In the genomic region with DNA sequence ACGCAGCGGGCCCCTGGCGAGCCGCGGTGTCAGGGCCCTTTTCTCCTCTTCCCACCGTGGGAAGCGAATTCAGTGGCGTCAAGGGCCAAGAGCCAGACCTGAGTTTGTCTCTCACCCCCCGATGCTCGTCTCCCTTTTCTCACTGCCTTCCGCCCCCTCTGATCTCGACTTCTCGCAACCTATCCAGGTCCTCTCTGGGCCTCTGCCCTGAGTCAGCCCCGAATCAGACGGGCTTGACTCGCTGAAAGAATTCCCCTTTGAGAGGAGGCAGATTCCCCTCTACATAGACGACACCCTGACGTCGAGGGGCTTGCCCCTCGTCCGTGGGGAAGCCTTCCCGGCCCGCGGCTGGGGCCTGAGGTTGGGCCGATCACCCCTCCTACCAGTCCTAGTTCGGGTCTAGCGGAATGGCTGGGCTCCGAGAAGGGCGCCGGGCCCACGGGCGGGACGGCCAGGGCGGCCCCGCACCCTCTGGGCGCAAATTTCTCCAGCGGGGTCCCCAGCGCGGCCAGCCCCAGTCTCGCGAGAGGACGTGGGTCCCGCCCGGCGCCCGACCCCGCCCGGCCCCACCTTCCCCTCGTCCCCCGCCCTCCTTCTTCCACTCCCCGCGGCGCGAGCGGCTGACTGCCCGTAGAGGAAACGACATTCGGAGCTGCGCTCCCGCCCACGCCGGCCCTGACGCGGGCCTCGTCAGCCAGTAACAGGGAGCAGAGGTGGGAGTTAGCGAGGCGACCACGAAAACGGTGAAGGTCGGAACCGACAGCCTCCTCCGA, we compare ENCODE assay signal across 1 cellular context.
A peak's percentile ranks its signal among the peaks of the same experiment; 100 is the strongest.
TF ChIP-seq lines count a peak whose summit lies in the region.

A gene with protein sequence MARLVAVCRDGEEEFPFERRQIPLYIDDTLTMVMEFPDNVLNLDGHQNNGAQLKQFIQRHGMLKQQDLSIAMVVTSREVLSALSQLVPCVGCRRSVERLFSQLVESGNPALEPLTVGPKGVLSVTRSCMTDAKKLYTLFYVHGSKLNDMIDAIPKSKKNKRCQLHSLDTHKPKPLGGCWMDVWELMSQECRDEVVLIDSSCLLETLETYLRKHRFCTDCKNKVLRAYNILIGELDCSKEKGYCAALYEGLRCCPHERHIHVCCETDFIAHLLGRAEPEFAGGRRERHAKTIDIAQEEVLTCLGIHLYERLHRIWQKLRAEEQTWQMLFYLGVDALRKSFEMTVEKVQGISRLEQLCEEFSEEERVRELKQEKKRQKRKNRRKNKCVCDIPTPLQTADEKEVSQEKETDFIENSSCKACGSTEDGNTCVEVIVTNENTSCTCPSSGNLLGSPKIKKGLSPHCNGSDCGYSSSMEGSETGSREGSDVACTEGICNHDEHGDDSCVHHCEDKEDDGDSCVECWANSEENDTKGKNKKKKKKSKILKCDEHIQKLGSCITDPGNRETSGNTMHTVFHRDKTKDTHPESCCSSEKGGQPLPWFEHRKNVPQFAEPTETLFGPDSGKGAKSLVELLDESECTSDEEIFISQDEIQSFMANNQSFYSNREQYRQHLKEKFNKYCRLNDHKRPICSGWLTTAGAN (plus strand): TSS at position 600 of the 773 bp plus-strand sequence. CDS start 806 bp downstream, outside the sequence.

TF ChIP-seq in K562, 482 proteins besides CTCF, POLR2A, EP300 and RAD21 (continued from another document and continues in another):
- TF ChIP-seq RFX7 (CRISPR knock-in tag; IDR thresholded peaks at IDR 0.05): 0 out of 2 replicates have a peak, but pooled peaks have one; percentile 16
- TF ChIP-seq ZNF124 (CRISPR knock-in tag; IDR thresholded peaks at IDR 0.05): no peak
- no peak for TF ChIP-seq ZNF551 (CRISPR knock-in tag; IDR thresholded peaks at IDR 0.05)
- TF ChIP-seq DACH1 (IDR thresholded peaks at IDR 0.05; ENCODE audit: partially characterized antibody): no peak
- no peak for TF ChIP-seq SMARCC2 (IDR thresholded peaks at IDR 0.05; ENCODE audit: low read depth)
- TF ChIP-seq GABPB1 (CRISPR knock-in tag; IDR thresholded peaks at IDR 0.05): peak; percentile 4; the same call in 1 of the 2 replicates
- TF ChIP-seq ZNF766 (CRISPR knock-in tag; conservative IDR thresholded peaks at IDR 0.05): peak; percentile 59; the same call in 1 of the 2 replicates
- TF ChIP-seq TBP (optimal IDR thresholded peaks at IDR 0.05; ENCODE audit: low read depth, low read length): peak; percentile 58
- TF ChIP-seq ZBTB7A (IDR thresholded peaks at IDR 0.05; ENCODE audit: borderline replicate concordance, control insufficient read depth, low read depth, low read length): peak; percentile 72; the same call in 1 of the 2 replicates
- TF ChIP-seq, protein P1, sequence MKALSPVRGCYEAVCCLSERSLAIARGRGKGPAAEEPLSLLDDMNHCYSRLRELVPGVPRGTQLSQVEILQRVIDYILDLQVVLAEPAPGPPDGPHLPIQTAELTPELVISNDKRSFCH (CRISPR knock-in tag; IDR thresholded peaks at IDR 0.05): no peak
- TF ChIP-seq, protein P1 (tag; IDR thresholded peaks at IDR 0.05): 0 out of 2 replicates have a peak, but pooled peaks have one; percentile 34
- TF ChIP-seq, protein P2, sequence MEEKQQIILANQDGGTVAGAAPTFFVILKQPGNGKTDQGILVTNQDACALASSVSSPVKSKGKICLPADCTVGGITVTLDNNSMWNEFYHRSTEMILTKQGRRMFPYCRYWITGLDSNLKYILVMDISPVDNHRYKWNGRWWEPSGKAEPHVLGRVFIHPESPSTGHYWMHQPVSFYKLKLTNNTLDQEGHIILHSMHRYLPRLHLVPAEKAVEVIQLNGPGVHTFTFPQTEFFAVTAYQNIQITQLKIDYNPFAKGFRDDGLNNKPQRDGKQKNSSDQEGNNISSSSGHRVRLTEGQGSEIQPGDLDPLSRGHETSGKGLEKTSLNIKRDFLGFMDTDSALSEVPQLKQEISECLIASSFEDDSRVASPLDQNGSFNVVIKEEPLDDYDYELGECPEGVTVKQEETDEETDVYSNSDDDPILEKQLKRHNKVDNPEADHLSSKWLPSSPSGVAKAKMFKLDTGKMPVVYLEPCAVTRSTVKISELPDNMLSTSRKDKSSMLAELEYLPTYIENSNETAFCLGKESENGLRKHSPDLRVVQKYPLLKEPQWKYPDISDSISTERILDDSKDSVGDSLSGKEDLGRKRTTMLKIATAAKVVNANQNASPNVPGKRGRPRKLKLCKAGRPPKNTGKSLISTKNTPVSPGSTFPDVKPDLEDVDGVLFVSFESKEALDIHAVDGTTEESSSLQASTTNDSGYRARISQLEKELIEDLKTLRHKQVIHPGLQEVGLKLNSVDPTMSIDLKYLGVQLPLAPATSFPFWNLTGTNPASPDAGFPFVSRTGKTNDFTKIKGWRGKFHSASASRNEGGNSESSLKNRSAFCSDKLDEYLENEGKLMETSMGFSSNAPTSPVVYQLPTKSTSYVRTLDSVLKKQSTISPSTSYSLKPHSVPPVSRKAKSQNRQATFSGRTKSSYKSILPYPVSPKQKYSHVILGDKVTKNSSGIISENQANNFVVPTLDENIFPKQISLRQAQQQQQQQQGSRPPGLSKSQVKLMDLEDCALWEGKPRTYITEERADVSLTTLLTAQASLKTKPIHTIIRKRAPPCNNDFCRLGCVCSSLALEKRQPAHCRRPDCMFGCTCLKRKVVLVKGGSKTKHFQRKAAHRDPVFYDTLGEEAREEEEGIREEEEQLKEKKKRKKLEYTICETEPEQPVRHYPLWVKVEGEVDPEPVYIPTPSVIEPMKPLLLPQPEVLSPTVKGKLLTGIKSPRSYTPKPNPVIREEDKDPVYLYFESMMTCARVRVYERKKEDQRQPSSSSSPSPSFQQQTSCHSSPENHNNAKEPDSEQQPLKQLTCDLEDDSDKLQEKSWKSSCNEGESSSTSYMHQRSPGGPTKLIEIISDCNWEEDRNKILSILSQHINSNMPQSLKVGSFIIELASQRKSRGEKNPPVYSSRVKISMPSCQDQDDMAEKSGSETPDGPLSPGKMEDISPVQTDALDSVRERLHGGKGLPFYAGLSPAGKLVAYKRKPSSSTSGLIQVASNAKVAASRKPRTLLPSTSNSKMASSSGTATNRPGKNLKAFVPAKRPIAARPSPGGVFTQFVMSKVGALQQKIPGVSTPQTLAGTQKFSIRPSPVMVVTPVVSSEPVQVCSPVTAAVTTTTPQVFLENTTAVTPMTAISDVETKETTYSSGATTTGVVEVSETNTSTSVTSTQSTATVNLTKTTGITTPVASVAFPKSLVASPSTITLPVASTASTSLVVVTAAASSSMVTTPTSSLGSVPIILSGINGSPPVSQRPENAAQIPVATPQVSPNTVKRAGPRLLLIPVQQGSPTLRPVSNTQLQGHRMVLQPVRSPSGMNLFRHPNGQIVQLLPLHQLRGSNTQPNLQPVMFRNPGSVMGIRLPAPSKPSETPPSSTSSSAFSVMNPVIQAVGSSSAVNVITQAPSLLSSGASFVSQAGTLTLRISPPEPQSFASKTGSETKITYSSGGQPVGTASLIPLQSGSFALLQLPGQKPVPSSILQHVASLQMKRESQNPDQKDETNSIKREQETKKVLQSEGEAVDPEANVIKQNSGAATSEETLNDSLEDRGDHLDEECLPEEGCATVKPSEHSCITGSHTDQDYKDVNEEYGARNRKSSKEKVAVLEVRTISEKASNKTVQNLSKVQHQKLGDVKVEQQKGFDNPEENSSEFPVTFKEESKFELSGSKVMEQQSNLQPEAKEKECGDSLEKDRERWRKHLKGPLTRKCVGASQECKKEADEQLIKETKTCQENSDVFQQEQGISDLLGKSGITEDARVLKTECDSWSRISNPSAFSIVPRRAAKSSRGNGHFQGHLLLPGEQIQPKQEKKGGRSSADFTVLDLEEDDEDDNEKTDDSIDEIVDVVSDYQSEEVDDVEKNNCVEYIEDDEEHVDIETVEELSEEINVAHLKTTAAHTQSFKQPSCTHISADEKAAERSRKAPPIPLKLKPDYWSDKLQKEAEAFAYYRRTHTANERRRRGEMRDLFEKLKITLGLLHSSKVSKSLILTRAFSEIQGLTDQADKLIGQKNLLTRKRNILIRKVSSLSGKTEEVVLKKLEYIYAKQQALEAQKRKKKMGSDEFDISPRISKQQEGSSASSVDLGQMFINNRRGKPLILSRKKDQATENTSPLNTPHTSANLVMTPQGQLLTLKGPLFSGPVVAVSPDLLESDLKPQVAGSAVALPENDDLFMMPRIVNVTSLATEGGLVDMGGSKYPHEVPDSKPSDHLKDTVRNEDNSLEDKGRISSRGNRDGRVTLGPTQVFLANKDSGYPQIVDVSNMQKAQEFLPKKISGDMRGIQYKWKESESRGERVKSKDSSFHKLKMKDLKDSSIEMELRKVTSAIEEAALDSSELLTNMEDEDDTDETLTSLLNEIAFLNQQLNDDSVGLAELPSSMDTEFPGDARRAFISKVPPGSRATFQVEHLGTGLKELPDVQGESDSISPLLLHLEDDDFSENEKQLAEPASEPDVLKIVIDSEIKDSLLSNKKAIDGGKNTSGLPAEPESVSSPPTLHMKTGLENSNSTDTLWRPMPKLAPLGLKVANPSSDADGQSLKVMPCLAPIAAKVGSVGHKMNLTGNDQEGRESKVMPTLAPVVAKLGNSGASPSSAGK (IDR thresholded peaks at IDR 0.05): no peak
- TF ChIP-seq POLR2AphosphoS2 (IDR thresholded peaks at IDR 0.05; ENCODE audit: low read length): peak; percentile 51
- no peak for TF ChIP-seq CSDE1 (IDR thresholded peaks at IDR 0.05)
- no peak for TF ChIP-seq JUND (IDR thresholded peaks at IDR 0.05; ENCODE audit: borderline replicate concordance, low read depth, low read length)
- TF ChIP-seq JUND (tag; IDR thresholded peaks at IDR 0.05; ENCODE audit: borderline replicate concordance, low read depth, low read length): 0 out of 3 replicates have a peak, but pooled peaks have one; percentile 5
- TF ChIP-seq SRSF1 (IDR thresholded peaks at IDR 0.05; ENCODE audit: low read depth, low read length): no peak
- TF ChIP-seq ZNF511 (CRISPR knock-in tag; IDR thresholded peaks at IDR 0.05): peak; percentile 45; the same call in 1 of the 2 replicates
- peak; percentile 19; the same call in 1 of the 2 replicates for TF ChIP-seq ARID2 (IDR thresholded peaks at IDR 0.05)
- 0 out of 2 replicates have a peak, but pooled peaks have one; percentile 60 for TF ChIP-seq TARDBP (IDR thresholded peaks at IDR 0.05)
- TF ChIP-seq GABPA (tag; conservative IDR thresholded peaks at IDR 0.05; ENCODE audit: low read depth): 0 out of 2 replicates have a peak, but pooled peaks have one; percentile 13
- peak; percentile 80 for TF ChIP-seq SUPT5H (IDR thresholded peaks at IDR 0.05)
- 0 out of 2 replicates have a peak, but pooled peaks have one; percentile 47 for TF ChIP-seq KLF13 (tag; IDR thresholded peaks at IDR 0.05; ENCODE audit: borderline replicate concordance, low read depth)
- no peak for TF ChIP-seq ZBTB33 (CRISPR knock-in tag; IDR thresholded peaks at IDR 0.05)
- no peak for TF ChIP-seq ZNF140 (CRISPR knock-in tag; IDR thresholded peaks at IDR 0.05)
- no peak for TF ChIP-seq TFAM (CRISPR knock-in tag; conservative IDR thresholded peaks at IDR 0.05)
- TF ChIP-seq, protein P3, sequence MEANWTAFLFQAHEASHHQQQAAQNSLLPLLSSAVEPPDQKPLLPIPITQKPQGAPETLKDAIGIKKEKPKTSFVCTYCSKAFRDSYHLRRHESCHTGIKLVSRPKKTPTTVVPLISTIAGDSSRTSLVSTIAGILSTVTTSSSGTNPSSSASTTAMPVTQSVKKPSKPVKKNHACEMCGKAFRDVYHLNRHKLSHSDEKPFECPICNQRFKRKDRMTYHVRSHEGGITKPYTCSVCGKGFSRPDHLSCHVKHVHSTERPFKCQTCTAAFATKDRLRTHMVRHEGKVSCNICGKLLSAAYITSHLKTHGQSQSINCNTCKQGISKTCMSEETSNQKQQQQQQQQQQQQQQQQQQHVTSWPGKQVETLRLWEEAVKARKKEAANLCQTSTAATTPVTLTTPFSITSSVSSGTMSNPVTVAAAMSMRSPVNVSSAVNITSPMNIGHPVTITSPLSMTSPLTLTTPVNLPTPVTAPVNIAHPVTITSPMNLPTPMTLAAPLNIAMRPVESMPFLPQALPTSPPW (CRISPR knock-in tag; IDR thresholded peaks at IDR 0.05): peak; percentile 91
- peak; percentile 87 for TF ChIP-seq ZFX (CRISPR knock-in tag; IDR thresholded peaks at IDR 0.05)
- 0 out of 2 replicates have a peak, but pooled peaks have one; percentile 6 for TF ChIP-seq RB1 (IDR thresholded peaks at IDR 0.05; ENCODE audit: low read depth)
- TF ChIP-seq MBD2 (IDR thresholded peaks at IDR 0.05; ENCODE audit: borderline replicate concordance, low read depth): no peak
- TF ChIP-seq ATF3 (IDR thresholded peaks at IDR 0.05): no peak
- TF ChIP-seq ATF3 (CRISPR knock-in tag; conservative IDR thresholded peaks at IDR 0.05): 0 out of 2 replicates have a peak, but pooled peaks have one; percentile 28
- TF ChIP-seq GTF2F1 (IDR thresholded peaks at IDR 0.05; ENCODE audit: low read depth, low read length): 0 out of 2 replicates have a peak, but pooled peaks have one; percentile 15
- TF ChIP-seq RBM14 (IDR thresholded peaks at IDR 0.05; ENCODE audit: borderline replicate concordance, insufficient read depth, low read depth, low read length): no peak
- TF ChIP-seq E2F6 (IDR thresholded peaks at IDR 0.05; ENCODE audit: borderline replicate concordance in 1 of 2, extremely low read depth in 1 of 2, insufficient read depth in 1 of 2, insufficient read length in 1 of 2, low read depth in 1 of 2, low read length in 1 of 2, poor library complexity in 1 of 2, severe bottlenecking in 1 of 2): peak in 1 of 2 experiments; percentile 45
- peak; percentile 64 for TF ChIP-seq EP400 (IDR thresholded peaks at IDR 0.05)
